Comparison of ENCODE assay signal across 18 cellular contexts in the genomic region with DNA sequence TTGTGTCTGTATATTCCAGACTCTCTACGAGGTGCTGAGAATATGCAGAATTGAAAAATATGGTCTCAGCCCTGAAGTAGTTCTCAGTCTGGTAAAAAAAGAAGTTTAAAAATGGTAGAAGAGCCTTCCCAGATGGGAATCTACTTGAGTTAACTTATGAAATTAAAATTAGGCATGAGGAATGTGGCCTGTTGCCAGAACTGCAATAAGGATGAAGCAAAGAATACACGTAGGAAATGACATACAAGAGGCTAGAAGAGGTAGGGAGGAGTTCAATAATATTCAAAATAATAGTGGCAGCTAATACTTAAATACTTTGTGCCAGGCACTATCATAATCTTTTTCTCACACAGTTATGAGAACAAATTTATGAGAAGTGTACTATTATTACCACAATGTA. TPM values are rescaled to one million over a fixed set of nuclear protein-coding genes. Genes with fewer than 3 reads are reported as not detected.
DNase-seq lines count a peak whose midpoint lies in the region; ATAC-seq and TF ChIP-seq lines count a peak whose summit lies in the region.
"Had no signal": no experiment of that assay in that cellular context is flagged by ENCODE, and none has a peak within 500 bp of the region (broad histone marks: within the 10 kb centered on the region; RNA-seq: fewer than 3 reads in every experiment).

No MANE protein-coding gene starts in this region.

- DNase-seq in A673 (ENCODE audit: low spot score) (peak; percentile 44), EH (ENCODE audit: low read depth) (peak; percentile 53), fibroblast of lung (ENCODE audit: low read depth in 2 of 2) (peak; percentile 51 to 65), glutamatergic neuron (no peak), upper lobe of right lung (no peak)
- DNase-seq: activated CD4-positive, alpha-beta T cell treated with anti-CD3 and anti-CD28 coated beads, Interleukin-2, amount 50 U/mL, for 4 hours; activated effector memory CD4-positive, alpha-beta T cell treated with Interleukin-2 at 50 U/mL for 16 hours; endodermal cell; islet precursor cell; Kasumi-1; NCI-H146; RPMI8226; substantia nigra had no signal

- H3K36me3 Mint-ChIP-seq in glutamatergic neuron (ENCODE audit: unreplicated experiment) = no peaks in the 10 kb centered on the region
- H3K36me3 Mint-ChIP-seq: brain had no signal

- ATAC-seq in GM18870 (IDR thresholded peaks at IDR 0.05; ENCODE audit: unreplicated experiment) (no peak), GM18858 (IDR thresholded peaks at IDR 0.05; ENCODE audit: unreplicated experiment) (no peak), upper lobe of right lung (no peak)

- no peaks in the 10 kb centered on the region for H3K9me2 ChIP-seq in SU-DHL-6 (replicated peaks; ENCODE audit: insufficient read depth, low read length)

- peaks cover under 1% of the 10 kb centered on the region for H3K4me1 Mint-ChIP-seq in glutamatergic neuron (ENCODE audit: low read depth, unreplicated experiment)

- no peak overlapping the region for H2AFZ ChIP-seq in SU-DHL-6 (ENCODE audit: low read depth, low read length, severe bottlenecking)
- peak overlapping the region; percentile 56 for H2AFZ ChIP-seq in fibroblast of lung (ENCODE audit: low read length)

- CTCF ChIA-PET in A673 (lab: Charles Lee) = no interaction called here

- H3K9ac ChIP-seq in SU-DHL-6 (ENCODE audit: low read length) (no peak overlapping the region), fibroblast of lung (ENCODE audit: insufficient read depth, low read length) (no peak overlapping the region)

- H3K4me2 ChIP-seq in SU-DHL-6 (ENCODE audit: low read depth, low read length, poor library complexity, severe bottlenecking) = peak overlapping the region; percentile 99
- H3K4me2 ChIP-seq in fibroblast of lung (ENCODE audit: extremely low read depth, insufficient read depth, low read length) = peak overlapping the region; percentile 48

- BruUV-seq in A673 (replicated peaks; lab: Mats Ljungman, UMichigan) = no TSS peak

- H3K27ac Mint-ChIP-seq in glutamatergic neuron (ENCODE audit: unreplicated experiment) = no peak overlapping the region
- H3K27ac Mint-ChIP-seq: endodermal cell had no signal

- H3K4me1 ChIP-seq in A673 (ENCODE audit: insufficient read depth, low read length, poor library complexity, severe bottlenecking) = peaks cover 14% of the 10 kb centered on the region
- H3K4me1 ChIP-seq in fibroblast of lung (ENCODE audit: control insufficient read depth, extremely low read depth, insufficient read depth, low read length) = peaks cover 6% of the 10 kb centered on the region
- H3K4me1 ChIP-seq in upper lobe of right lung = no peaks in the 10 kb centered on the region
- H3K4me1 ChIP-seq: prostate gland had no signal

- no peak overlapping the region for H3K4me3 Mint-ChIP-seq in glutamatergic neuron (ENCODE audit: unreplicated experiment)
- H3K4me3 Mint-ChIP-seq: endodermal cell had no signal

- H3K79me2 ChIP-seq in SU-DHL-6 (ENCODE audit: insufficient read depth, low read length) (peaks cover 77% of the 10 kb centered on the region), fibroblast of lung (ENCODE audit: control insufficient read depth, insufficient read depth, low read length) (peaks cover 63% of the 10 kb centered on the region)

- peaks cover 78% of the 10 kb centered on the region for H3K36me3 ChIP-seq in A673 (ENCODE audit: insufficient read depth, low read length, poor library complexity, severe bottlenecking)
- H3K36me3 ChIP-seq in SU-DHL-6 (ENCODE audit: low read length) = peaks cover 72% of the 10 kb centered on the region
- no peaks in the 10 kb centered on the region for H3K36me3 ChIP-seq in fibroblast of lung (ENCODE audit: control insufficient read depth, insufficient read depth, low read length)
- H3K36me3 ChIP-seq in upper lobe of right lung = no peaks in the 10 kb centered on the region
- H3K36me3 ChIP-seq: prostate gland had no signal

- POLR2A ChIA-PET in A673 (lab: Charles Lee; ENCODE audit: low non-redundant PET) = interaction anchor here (0.6 kb wide), 1 partner anchor 9 kb away, joined by 5 read pairs; no protein-coding TSS in a partner anchor

- intact Hi-C loops in A673 (cut with micrococcal nuclease; ENCODE audit: unreplicated experiment) (no loop called here), upper lobe of right lung (cut with DNase I) (no loop called here)

- no peak overlapping the region for H3K4me3 ChIP-seq in A673 (ENCODE audit: low read depth, low read length, poor library complexity, severe bottlenecking)
- H3K4me3 ChIP-seq in SU-DHL-6 (ENCODE audit: insufficient read depth, low read length, poor library complexity, severe bottlenecking) = no peak overlapping the region
- H3K4me3 ChIP-seq in fibroblast of lung (replicated peaks in 1 of 4; ENCODE audit: control extremely low read depth in 1 of 4, insufficient read depth in 1 of 4, low read depth in 3 of 4, low read length in 4 of 4) = no peak overlapping the region
- no peak overlapping the region for H3K4me3 ChIP-seq in upper lobe of right lung
- H3K4me3 ChIP-seq: prostate gland had no signal

- no peaks in the 10 kb centered on the region for H3K9me3 ChIP-seq in A673 (ENCODE audit: low read depth, low read length, poor library complexity, severe bottlenecking)
- H3K9me3 ChIP-seq in SU-DHL-6 (ENCODE audit: insufficient read depth, low read length) = no peaks in the 10 kb centered on the region
- no peaks in the 10 kb centered on the region for H3K9me3 ChIP-seq in fibroblast of lung (ENCODE audit: control insufficient read depth, insufficient read depth, low read depth, low read length)
- H3K9me3 ChIP-seq in upper lobe of right lung = no peaks in the 10 kb centered on the region
- H3K9me3 ChIP-seq: prostate gland had no signal

- no peaks in the 10 kb centered on the region for H3K27me3 ChIP-seq in A673 (replicated peaks; ENCODE audit: insufficient read depth, low read depth, low read length, poor library complexity)
- no peaks in the 10 kb centered on the region for H3K27me3 ChIP-seq in SU-DHL-6 (ENCODE audit: low read length)
- H3K27me3 ChIP-seq in fibroblast of lung (ENCODE audit: control insufficient read depth, insufficient read depth, low read length) = no peaks in the 10 kb centered on the region
- no peaks in the 10 kb centered on the region for H3K27me3 ChIP-seq in upper lobe of right lung

- H3K27me3 Mint-ChIP-seq in glutamatergic neuron (ENCODE audit: unreplicated experiment) = peaks cover under 1% of the 10 kb centered on the region
- H3K27me3 Mint-ChIP-seq: brain had no signal

- TF ChIP-seq CTCF in A673 (conservative IDR thresholded peaks at IDR 0.05; ENCODE audit: low read depth, low read length) (no peak), SU-DHL-6 (IDR thresholded peaks at IDR 0.05; ENCODE audit: insufficient read depth, low read length, poor library complexity, severe bottlenecking) (no peak), fibroblast of lung (conservative IDR thresholded peaks at IDR 0.05 in 1 of 2, IDR thresholded peaks at IDR 0.05 in 1 of 2; ENCODE audit: low read depth in 1 of 2, low read length in 2 of 2) (no peak), glutamatergic neuron (IDR thresholded peaks at IDR 0.05; ENCODE audit: partially characterized antibody, unreplicated experiment) (no peak), upper lobe of right lung (IDR thresholded peaks at IDR 0.05) (no peak)

- peaks cover 6% of the 10 kb centered on the region; the same call in 1 of the 2 replicates for H3F3A ChIP-seq in SU-DHL-6 (ENCODE audit: insufficient read depth)

- no peak overlapping the region for H3K27ac ChIP-seq in A673 (ENCODE audit: low read depth, low read length, poor library complexity, severe bottlenecking)
- H3K27ac ChIP-seq in SU-DHL-6 (ENCODE audit: low read depth, low read length) = no peak overlapping the region
- no peak overlapping the region for H3K27ac ChIP-seq in fibroblast of lung (ENCODE audit: insufficient read depth, low read length)
- no peak overlapping the region for H3K27ac ChIP-seq in upper lobe of right lung
- H3K27ac ChIP-seq: prostate gland had no signal

- no peaks in the 10 kb centered on the region for H3K9me3 Mint-ChIP-seq in glutamatergic neuron (ENCODE audit: unreplicated experiment)
- H3K9me3 Mint-ChIP-seq: brain, endodermal cell had no signal

- H4K20me1 ChIP-seq in SU-DHL-6 (ENCODE audit: low read depth, low read length) (0 out of 2 replicates have a peak, but pooled peaks cover 3% of the 10 kb centered on the region), fibroblast of lung (ENCODE audit: control insufficient read depth, extremely low read depth, insufficient read depth, low read length) (no peaks in the 10 kb centered on the region)

RNA-seq across cellular contexts. Expression of a gene that starts 6.3 kb away (rescaled TPM):
- total RNA-seq in A673 (2021) = 72.2 and 78.5 TPM in 2 replicates
- 1.8 and 9.7 TPM in 2 replicates for total RNA-seq in fibroblast of lung
- polyA plus RNA-seq in fibroblast of lung = 4.4 and 15.0 TPM in 2 replicates
- 4.6 and 12.9 TPM in 2 replicates for polyA plus RNA-seq in fibroblast of lung (2012)
- polyA minus RNA-seq in fibroblast of lung (ENCODE audit: low replicate concordance) = 0.39 and 1.7 TPM in 2 replicates
- total RNA-seq in glutamatergic neuron (ENCODE audit: unreplicated experiment) = 5.9 TPM
- 0.46 TPM for total RNA-seq in upper lobe of right lung

Comparison
In these comparisons a context has a peak if more than half of its experiments do, and no peak if none do; other contexts are left out.
1. DNase-seq: peak in A673 (single experiment), EH (single experiment) and fibroblast of lung (2 of 2); none in glutamatergic neuron (single experiment) and upper lobe of right lung (single experiment).